In the genomic region with DNA sequence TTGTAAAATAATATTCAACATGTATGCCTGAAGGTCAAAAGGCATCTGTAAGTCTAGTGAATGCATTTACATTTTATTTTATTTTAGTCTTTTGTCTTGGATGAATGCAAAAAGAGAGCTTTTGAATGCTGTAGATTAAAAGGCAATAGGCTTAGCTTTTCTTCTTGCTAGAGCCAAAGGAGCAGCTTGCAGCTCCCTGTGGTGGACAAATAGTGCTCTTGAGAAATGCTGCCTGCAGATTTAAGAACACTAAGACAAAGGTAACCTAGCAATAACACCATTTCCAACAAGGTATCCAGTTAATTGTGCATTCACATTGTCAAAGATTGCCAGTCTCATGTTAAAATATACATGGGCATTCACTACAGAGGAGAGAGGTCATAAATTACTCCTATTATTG, we compare ENCODE assay signal across 22 cellular contexts.
"Had no signal": no experiment of that assay in that cellular context is flagged by ENCODE, and none has a peak within 500 bp of the region (broad histone marks: within the 10 kb centered on the region; RNA-seq: fewer than 3 reads in every experiment).

No MANE protein-coding gene starts in this region.

- H3K27me3 Mint-ChIP-seq: activated CD4-positive, alpha-beta T cell treated with anti-CD3 and anti-CD28 coated beads, Interleukin-2, amount 10 ng/mL, durations not matched to agents 7 days and 5 days; activated CD8-positive, alpha-beta memory T cell treated with anti-CD3 and anti-CD28 coated beads, Interleukin-2, amount 10 ng/mL, durations not matched to agents 7 days and 5 days; activated CD8-positive, alpha-beta T cell treated with anti-CD3 and anti-CD28 coated beads for 36 hours; naive thymus-derived CD4-positive, alpha-beta T cell had no signal

- H3K9me3 ChIP-seq: body of pancreas, left lung, psoas muscle, thoracic aorta, upper lobe of left lung had no signal

- H3K27ac Mint-ChIP-seq: activated CD4-positive, alpha-beta T cell treated with anti-CD3 and anti-CD28 coated beads, Interleukin-2, amount 10 ng/mL, durations not matched to agents 7 days and 5 days; activated CD8-positive, alpha-beta memory T cell treated with anti-CD3 and anti-CD28 coated beads, Interleukin-2, amount 10 ng/mL, durations not matched to agents 7 days and 5 days; activated CD8-positive, alpha-beta T cell treated with anti-CD3 and anti-CD28 coated beads for 36 hours; naive thymus-derived CD4-positive, alpha-beta T cell; T-helper 2 cell treated with Interferon-gamma antibody and Interleukin-4, amounts not matched to agents 5 μg/mL and 100 μg/mL, for 36 hours had no signal

- H3K4me3 ChIP-seq: body of pancreas, heart right ventricle, left lung, lung, psoas muscle, right atrium auricular region, spleen, thoracic aorta, upper lobe of left lung had no signal

- H3K27me3 ChIP-seq: body of pancreas, heart right ventricle, left lung, right atrium auricular region, spleen, upper lobe of left lung had no signal

- ATAC-seq: activated CD8-positive, alpha-beta memory T cell treated with anti-CD3 and anti-CD28 coated beads, Interleukin-2, amount 10 ng/mL, durations not matched to agents 7 days and 5 days; activated CD8-positive, alpha-beta T cell treated with anti-CD3 and anti-CD28 coated beads for 36 hours; body of pancreas; heart right ventricle; left lung; naive thymus-derived CD4-positive, alpha-beta T cell; psoas muscle had no signal

- H3K36me3 ChIP-seq: heart right ventricle, left lung, right atrium auricular region, spleen, thoracic aorta, upper lobe of left lung, WERI-Rb-1 had no signal

- H3K9me3 Mint-ChIP-seq: activated CD4-positive, alpha-beta T cell treated with anti-CD3 and anti-CD28 coated beads, Interleukin-2, amount 10 ng/mL, durations not matched to agents 7 days and 5 days; activated CD8-positive, alpha-beta T cell treated with anti-CD3 and anti-CD28 coated beads for 36 hours; T-helper 2 cell treated with Interferon-gamma antibody and Interleukin-4, amounts not matched to agents 5 μg/mL and 100 μg/mL, for 36 hours had no signal

- H3K4me1 ChIP-seq: body of pancreas, heart right ventricle, left lung, psoas muscle, right atrium auricular region, spleen, upper lobe of left lung had no signal

- H3K27ac ChIP-seq: body of pancreas, heart right ventricle, left lung, psoas muscle, right atrium auricular region, spleen, thoracic aorta, upper lobe of left lung, WERI-Rb-1 had no signal

- DNase-seq: activated CD4-positive, alpha-beta T cell treated with anti-CD3 and anti-CD28 coated beads, Interleukin-2, amount 10 ng/mL, durations not matched to agents 7 days and 5 days; activated CD4-positive, CD25-positive, alpha-beta regulatory T cell treated with anti-CD3 and anti-CD28 coated beads, Interleukin-2, amount 50 U/mL, for 72 hours; activated CD8-positive, alpha-beta memory T cell treated with anti-CD3 and anti-CD28 coated beads, Interleukin-2, amount 10 ng/mL, durations not matched to agents 7 days and 5 days; activated CD8-positive, alpha-beta T cell treated with anti-CD3 and anti-CD28 coated beads for 36 hours; activated effector memory CD4-positive, alpha-beta T cell treated with anti-CD3 and anti-CD28 coated beads, Interleukin-2, amount 50 U/mL, for 16 hours; activated naive CD4-positive, alpha-beta T cell treated with anti-CD3 and anti-CD28 coated beads, Interleukin-2, amount 50 U/mL, for 16 hours; activated T-cell treated with anti-CD3 and anti-CD28 coated beads for 4 hours; anterior cingulate cortex; body of pancreas; heart right ventricle; left lung; naive thymus-derived CD4-positive, alpha-beta T cell; psoas muscle; spleen; stimulated activated CD4-positive, alpha-beta T cell treated with anti-CD3 and anti-CD28 coated beads, Interleukin-4, amount 100 ng/mL, for 24 hours; stimulated activated naive CD4-positive, alpha-beta T cell treated with Interleukin-2 at 50 U/mL for 16 hours; upper lobe of left lung; WERI-Rb-1 had no signal

- H3K36me3 Mint-ChIP-seq: activated CD8-positive, alpha-beta memory T cell treated with anti-CD3 and anti-CD28 coated beads, Interleukin-2, amount 10 ng/mL, durations not matched to agents 7 days and 5 days; naive thymus-derived CD4-positive, alpha-beta T cell had no signal

- H3K4me1 Mint-ChIP-seq: activated CD4-positive, alpha-beta T cell treated with anti-CD3 and anti-CD28 coated beads, Interleukin-2, amount 10 ng/mL, durations not matched to agents 7 days and 5 days; activated CD8-positive, alpha-beta memory T cell treated with anti-CD3 and anti-CD28 coated beads, Interleukin-2, amount 10 ng/mL, durations not matched to agents 7 days and 5 days; naive thymus-derived CD4-positive, alpha-beta T cell had no signal

- H3K4me3 Mint-ChIP-seq: activated CD4-positive, alpha-beta T cell treated with anti-CD3 and anti-CD28 coated beads, Interleukin-2, amount 10 ng/mL, durations not matched to agents 7 days and 5 days; activated CD8-positive, alpha-beta memory T cell treated with anti-CD3 and anti-CD28 coated beads, Interleukin-2, amount 10 ng/mL, durations not matched to agents 7 days and 5 days; activated CD8-positive, alpha-beta T cell treated with anti-CD3 and anti-CD28 coated beads for 36 hours; naive thymus-derived CD4-positive, alpha-beta T cell; T-helper 2 cell treated with Interferon-gamma antibody and Interleukin-4, amounts not matched to agents 5 μg/mL and 100 μg/mL, for 36 hours had no signal
